Comparison of ENCODE assay signal across 8 cellular contexts in the genomic region with DNA sequence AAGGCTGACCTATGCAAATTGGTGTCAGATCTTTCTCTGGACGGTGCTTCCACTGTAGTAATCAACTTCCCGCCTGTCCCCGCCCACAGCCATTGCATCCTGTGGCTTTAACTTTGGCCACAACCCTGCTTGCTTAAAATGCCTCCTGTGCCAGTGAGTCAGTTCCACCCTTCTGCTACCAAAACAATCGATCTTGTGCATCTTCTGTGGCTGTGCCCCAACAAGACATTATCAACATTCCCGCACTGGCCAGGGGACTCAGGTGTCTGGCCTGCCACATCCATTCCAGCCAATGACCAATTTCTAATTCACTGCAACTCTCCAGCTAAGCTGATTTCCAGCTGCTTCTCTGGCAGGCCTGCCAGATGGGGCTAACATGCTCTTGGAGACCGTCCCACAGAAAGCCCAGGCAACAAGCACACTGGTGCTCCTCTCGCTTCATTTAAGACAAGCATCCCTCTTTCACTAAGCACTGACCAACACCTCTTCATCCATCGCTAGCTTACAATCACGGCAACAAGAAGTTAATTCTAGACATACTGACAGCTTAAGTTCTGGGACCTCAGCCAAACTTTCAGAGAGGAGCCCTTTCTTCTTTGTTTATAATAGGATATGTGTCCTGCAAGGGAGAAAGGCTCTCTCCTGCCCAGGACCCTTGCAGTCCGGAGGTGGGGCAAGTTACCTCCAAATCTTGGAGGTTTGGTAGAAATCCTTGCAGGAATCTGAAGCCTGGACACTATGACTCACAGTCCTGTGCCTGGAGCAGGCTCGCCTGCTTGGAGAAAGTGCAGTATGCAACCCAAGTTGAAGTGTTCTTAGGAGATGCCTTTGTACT. TPM values are rescaled to one million over a fixed set of nuclear protein-coding genes. Genes with fewer than 3 reads are reported as not detected.
DNase-seq lines count a peak whose midpoint lies in the region; ATAC-seq and TF ChIP-seq lines count a peak whose summit lies in the region.

No MANE protein-coding gene starts in this region.

- H3K4me1 ChIP-seq in ACC112 (ENCODE audit: control insufficient read depth, insufficient read depth, low read length, unreplicated experiment) (peaks cover 87% of the 10 kb centered on the region), subcutaneous abdominal adipose tissue (ENCODE audit: control insufficient read depth in 5 of 5, insufficient read depth in 5 of 5, low read length in 5 of 5) (peaks cover 4 to 40% (median 32%) of the 10 kb centered on the region in 5 donors), gastrocnemius medialis (peaks cover 3 to 7% of the 10 kb centered on the region in 2 donors)

- no peak for TF ChIP-seq POLR2A in gastrocnemius medialis (IDR thresholded peaks at IDR 0.05)

- no peaks in the 10 kb centered on the region for H3K9me3 Mint-ChIP-seq in activated naive CD8-positive, alpha-beta T cell treated with anti-CD3 and anti-CD28 coated beads, Interleukin-2, amount 50 U/mL, for 24 hours

- H3K27me3 ChIP-seq in ACC112 (ENCODE audit: insufficient read depth, low read length) (no peaks in the 10 kb centered on the region), subcutaneous abdominal adipose tissue (ENCODE audit: control insufficient read depth in 5 of 5, insufficient read depth in 4 of 5, low read length in 5 of 5) (peaks cover 0 to 13% (median 0%) of the 10 kb centered on the region in 5 donors), gastrocnemius medialis (peaks cover 8 to 11% (median 11%) of the 10 kb centered on the region in 3 donors)

- H3K4me1 Mint-ChIP-seq in activated naive CD8-positive, alpha-beta T cell treated with anti-CD3 and anti-CD28 coated beads, Interleukin-2, amount 50 U/mL, for 24 hours = peaks cover 41% of the 10 kb centered on the region

- H3K27me3 Mint-ChIP-seq in activated naive CD8-positive, alpha-beta T cell treated with anti-CD3 and anti-CD28 coated beads, Interleukin-2, amount 50 U/mL, for 24 hours = peaks cover 33% of the 10 kb centered on the region

- peak overlapping the region; percentile 37 for H3K4me3 Mint-ChIP-seq in activated naive CD8-positive, alpha-beta T cell treated with anti-CD3 and anti-CD28 coated beads, Interleukin-2, amount 50 U/mL, for 24 hours

- H3K9ac ChIP-seq in subcutaneous abdominal adipose tissue (ENCODE audit: low read length in 5 of 5) = no peak overlapping the region

- intact Hi-C loops in gastrocnemius medialis (cut with DNase I; ENCODE audit: low total_unique reads) = loop anchor here (5.0 kb wide), 1 partner anchor 63 kb away; no protein-coding TSS in a partner anchor

- H3K4me3 ChIP-seq in ACC112 (ENCODE audit: low read depth, low read length) (peak overlapping the region; percentile 59), subcutaneous abdominal adipose tissue (ENCODE audit: low read depth in 1 of 5, low read length in 5 of 5) (no peak overlapping the region), gastrocnemius medialis (no peak overlapping the region)

- H3K79me2 ChIP-seq in ACC112 (ENCODE audit: control insufficient read depth, insufficient read depth, low read length, unreplicated experiment) = peaks cover 61% of the 10 kb centered on the region

- H3K36me3 ChIP-seq in ACC112 (ENCODE audit: insufficient read depth, low read length) (no peaks in the 10 kb centered on the region), subcutaneous abdominal adipose tissue (ENCODE audit: control insufficient read depth in 5 of 5, insufficient read depth in 5 of 5, low read length in 5 of 5) (no peaks in the 10 kb centered on the region), gastrocnemius medialis (no peaks in the 10 kb centered on the region)

- peak; percentile 62 for ATAC-seq in activated naive CD8-positive, alpha-beta T cell treated with anti-CD3 and anti-CD28 coated beads, Interleukin-2, amount 50 U/mL, for 24 hours
- ATAC-seq in gastrocnemius medialis = no peak
- ATAC-seq in HG03354 (IDR thresholded peaks at IDR 0.05; ENCODE audit: poor library complexity, severe bottlenecking, unreplicated experiment) = no peak

- no peak for TF ChIP-seq CTCF in gastrocnemius medialis (IDR thresholded peaks at IDR 0.05 in 4 of 5, conservative IDR thresholded peaks at IDR 0.05 in 1 of 5)

- in situ Hi-C loops in gastrocnemius medialis (cut with MboI; ENCODE audit: low sequenced_read_pairs in 4 of 4) = no loop called here

- peak overlapping the region; percentile 71 for H3K27ac Mint-ChIP-seq in activated naive CD8-positive, alpha-beta T cell treated with anti-CD3 and anti-CD28 coated beads, Interleukin-2, amount 50 U/mL, for 24 hours

- no peaks in the 10 kb centered on the region for H3K9me3 ChIP-seq in subcutaneous abdominal adipose tissue (ENCODE audit: control insufficient read depth in 5 of 5, low read length in 5 of 5)
- no peaks in the 10 kb centered on the region for H3K9me3 ChIP-seq in gastrocnemius medialis

- H3K27ac ChIP-seq in ACC112 (ENCODE audit: low read depth, low read length) = peak overlapping the region; percentile 97
- H3K27ac ChIP-seq in subcutaneous abdominal adipose tissue (ENCODE audit: low read depth, low read length) = peak overlapping the region; percentile 13
- H3K27ac ChIP-seq in gastrocnemius medialis = no peak overlapping the region

- DNase-seq in HS-5 (ENCODE audit: low read depth) (peak; percentile 61), inferior parietal cortex (ENCODE audit: extremely low spot score) (peak; percentile 46), gastrocnemius medialis (no peak), COLO668 (lab: John Stamatoyannopoulos, UW; ENCODE audit: unreplicated experiment) (no peak)
- DNase-seq in activated naive CD8-positive, alpha-beta T cell treated with anti-CD3 and anti-CD28 coated beads, Interleukin-2, amount 50 U/mL, for 24 hours = peak; percentile 52

- peak overlapping the region; percentile 29 for H2AFZ ChIP-seq in ACC112 (ENCODE audit: low read length, unreplicated experiment)

- no peaks in the 10 kb centered on the region for H3K36me3 Mint-ChIP-seq in activated naive CD8-positive, alpha-beta T cell treated with anti-CD3 and anti-CD28 coated beads, Interleukin-2, amount 50 U/mL, for 24 hours (ENCODE audit: low read depth)

RNA-seq across cellular contexts. Expression of a gene that starts 6.7 kb away (rescaled TPM):
- 1 to 10 TPM in 1 of 4 donors, under 1 TPM in 1, not detected in 2; 0.10 to 1.7 TPM for total RNA-seq in gastrocnemius medialis

Comparison
In these comparisons a context has a peak if more than half of its experiments do, and no peak if none do; other contexts are left out.
1. H3K27ac ChIP-seq: peak in ACC112 (single experiment) and subcutaneous abdominal adipose tissue (single experiment); none in gastrocnemius medialis (0 of 4).
2. DNase-seq: peak in HS-5 (single experiment), activated naive CD8-positive, alpha-beta T cell treated with anti-CD3 and anti-CD28 coated beads, Interleukin-2, amount 50 U/mL, for 24 hours (single experiment) and inferior parietal cortex (single experiment); none in gastrocnemius medialis (0 of 2) and COLO668 (single experiment).